1 cellular context compared by ENCODE assay signal in genomic region chr15:31215490-31216209, GRCh38.
TF ChIP-seq lines count a peak whose summit lies in the region.

No MANE protein-coding gene starts in this region.

TF ChIP-seq in HepG2, 621 proteins besides CTCF, POLR2A, EP300 and RAD21 (continued from another document):
- TF ChIP-seq ZBTB39 (CRISPR knock-in tag; IDR thresholded peaks at IDR 0.05) (0 out of 2 replicates have a peak, but pooled peaks have one; percentile 12), FOXC1 (CRISPR knock-in tag; IDR thresholded peaks at IDR 0.05; ENCODE audit: borderline replicate concordance) (0 out of 2 replicates have a peak, but pooled peaks have one; percentile 35), CBX5 (CRISPR knock-in tag; IDR thresholded peaks at IDR 0.05; ENCODE audit: borderline replicate concordance) (0 out of 2 replicates have a peak, but pooled peaks have one; percentile 56), YEATS4 (CRISPR knock-in tag; IDR thresholded peaks at IDR 0.05; ENCODE audit: borderline replicate concordance) (peak; percentile 27; the same call in 1 of the 2 replicates), ZFX (CRISPR knock-in tag; IDR thresholded peaks at IDR 0.05; ENCODE audit: low read depth) (peak; percentile 64), SALL1 (CRISPR knock-in tag; IDR thresholded peaks at IDR 0.05) (peak; percentile 55; the same call in 1 of the 2 replicates), ZBTB7B (CRISPR knock-in tag; IDR thresholded peaks at IDR 0.05) (peak; percentile 61), ZBTB10 (CRISPR knock-in tag; IDR thresholded peaks at IDR 0.05; ENCODE audit: borderline replicate concordance) (peak; percentile 67; the same call in 1 of the 2 replicates), ZBTB43 (CRISPR knock-in tag; conservative IDR thresholded peaks at IDR 0.05) (peak; percentile 53), ZNF580 (CRISPR knock-in tag; IDR thresholded peaks at IDR 0.05; ENCODE audit: borderline replicate concordance, low read depth) (0 out of 2 replicates have a peak, but pooled peaks have one; percentile 26), SRSF1 (optimal IDR thresholded peaks at IDR 0.05; ENCODE audit: low read depth, low read length) (no peak), STAG1 (CRISPR knock-in tag; IDR thresholded peaks at IDR 0.05) (peak; percentile 81), ZNF235 (CRISPR knock-in tag; IDR thresholded peaks at IDR 0.05; ENCODE audit: borderline replicate concordance) (0 out of 2 replicates have a peak, but pooled peaks have one; percentile 19), HINFP (CRISPR knock-in tag; IDR thresholded peaks at IDR 0.05; ENCODE audit: low read depth) (0 out of 2 replicates have a peak, but pooled peaks have one; percentile 45), ZNF17 (CRISPR knock-in tag; IDR thresholded peaks at IDR 0.05) (no peak), RBM39 (IDR thresholded peaks at IDR 0.05; ENCODE audit: low read depth, low read length, poor library complexity, severe bottlenecking) (peak; percentile 27), ZNF292 (CRISPR knock-in tag; IDR thresholded peaks at IDR 0.05; ENCODE audit: borderline replicate concordance, low read depth) (0 out of 2 replicates have a peak, but pooled peaks have one; percentile 41), NR2F2 (IDR thresholded peaks at IDR 0.05; ENCODE audit: borderline replicate concordance, low read depth) (no peak), KAT8 (CRISPR knock-in tag; IDR thresholded peaks at IDR 0.05) (peak; percentile 43; the same call in 1 of the 2 replicates), TCF12 (IDR thresholded peaks at IDR 0.05) (no peak), TCF12 (CRISPR knock-in tag; IDR thresholded peaks at IDR 0.05) (peak; percentile 80), FOXK1 (CRISPR knock-in tag; IDR thresholded peaks at IDR 0.05; ENCODE audit: borderline replicate concordance, low read depth) (peak; percentile 22; the same call in 1 of the 2 replicates), ZNF205 (CRISPR knock-in tag; IDR thresholded peaks at IDR 0.05) (no peak), PTBP1 (IDR thresholded peaks at IDR 0.05; ENCODE audit: low read depth, low read length, poor library complexity, severe bottlenecking) (no peak), SP1 (IDR thresholded peaks at IDR 0.05) (no peak), SP1 (CRISPR knock-in tag; IDR thresholded peaks at IDR 0.05) (peak; percentile 52; the same call in 1 of the 2 replicates), KDM5B (CRISPR knock-in tag; IDR thresholded peaks at IDR 0.05; ENCODE audit: borderline replicate concordance) (peak; percentile 80), PHF21A (CRISPR knock-in tag; IDR thresholded peaks at IDR 0.05) (0 out of 2 replicates have a peak, but pooled peaks have one; percentile 13), ZNF567 (CRISPR knock-in tag; IDR thresholded peaks at IDR 0.05; ENCODE audit: borderline replicate concordance) (no peak), ZNF343 (CRISPR knock-in tag; IDR thresholded peaks at IDR 0.05) (no peak), NR0B2 (CRISPR knock-in tag; IDR thresholded peaks at IDR 0.05) (0 out of 2 replicates have a peak, but pooled peaks have one; percentile 52), REPIN1 (CRISPR knock-in tag; IDR thresholded peaks at IDR 0.05; ENCODE audit: borderline replicate concordance, low read depth) (no peak), ZNF768 (CRISPR knock-in tag; IDR thresholded peaks at IDR 0.05) (peak; percentile 56; the same call in 1 of the 2 replicates)
